Comparison of ENCODE assay signal across 2 cellular contexts in genomic region chr17:18379246-18380146, GRCh38.
TF ChIP-seq lines count a peak whose summit lies in the region.

No MANE protein-coding gene starts in this region.

TF ChIP-seq in HCT116, 20 proteins besides CTCF, POLR2A, EP300 and RAD21:
- TF ChIP-seq ATF3 (IDR thresholded peaks at IDR 0.05): no peak
- TF ChIP-seq REST (IDR thresholded peaks at IDR 0.05; ENCODE audit: low read depth): no peak
- TF ChIP-seq ELF1 (IDR thresholded peaks at IDR 0.05; ENCODE audit: borderline replicate concordance, low read depth): no peak
- no peak for TF ChIP-seq ZNF274 (IDR thresholded peaks at IDR 0.05; ENCODE audit: low read depth, low read length)
- TF ChIP-seq MAX (IDR thresholded peaks at IDR 0.05): no peak
- no peak for TF ChIP-seq SIN3A (IDR thresholded peaks at IDR 0.05; ENCODE audit: low read depth)
- no peak for TF ChIP-seq SP1 (IDR thresholded peaks at IDR 0.05; ENCODE audit: low read depth)
- TF ChIP-seq POLR2AphosphoS5 (IDR thresholded peaks at IDR 0.05; ENCODE audit: low read depth, low read length): no peak
- no peak for TF ChIP-seq ZFX (IDR thresholded peaks at IDR 0.05)
- no peak for TF ChIP-seq EZH2 (IDR thresholded peaks at IDR 0.05)
- TF ChIP-seq FOSL1 (IDR thresholded peaks at IDR 0.05; ENCODE audit: low read depth): no peak
- no peak for TF ChIP-seq CEBPB (IDR thresholded peaks at IDR 0.05; ENCODE audit: low read depth)
- TF ChIP-seq JUND (IDR thresholded peaks at IDR 0.05): no peak
- no peak for TF ChIP-seq TCF7L2 (IDR thresholded peaks at IDR 0.05; ENCODE audit: borderline replicate concordance, extremely low read depth, insufficient read depth, insufficient read length)
- TF ChIP-seq CBX3 (IDR thresholded peaks at IDR 0.05; ENCODE audit: low read depth): no peak
- no peak for TF ChIP-seq SRF (IDR thresholded peaks at IDR 0.05; ENCODE audit: low read depth)

TF ChIP-seq in K562, 482 proteins besides CTCF, POLR2A, EP300 and RAD21:
- no peak for TF ChIP-seq ZNF445 (CRISPR knock-in tag; IDR thresholded peaks at IDR 0.05; ENCODE audit: low read depth)
- TF ChIP-seq SMARCA5 (IDR thresholded peaks at IDR 0.05): peak; percentile 71; the same call in 1 of the 2 replicates
- no peak for TF ChIP-seq NEUROD1 (IDR thresholded peaks at IDR 0.05; ENCODE audit: borderline replicate concordance, low read depth, low read length, partially characterized antibody)
- peak; percentile 90 for TF ChIP-seq BCOR (IDR thresholded peaks at IDR 0.05)
- TF ChIP-seq CBX1 (IDR thresholded peaks at IDR 0.05; ENCODE audit: low read depth): 0 out of 2 replicates have a peak, but pooled peaks have one; percentile 31
- no peak for TF ChIP-seq MEIS2 (IDR thresholded peaks at IDR 0.05; ENCODE audit: partially characterized antibody)
- no peak for TF ChIP-seq TFAP4 (CRISPR knock-in tag; IDR thresholded peaks at IDR 0.05; ENCODE audit: borderline replicate concordance)
- peak; percentile 88 for TF ChIP-seq RBM25 (IDR thresholded peaks at IDR 0.05; ENCODE audit: low read depth, low read length, severe bottlenecking)
- TF ChIP-seq ZFP36 (IDR thresholded peaks at IDR 0.05; ENCODE audit: low read depth, low read length, partially characterized antibody): peak; percentile 92
- no peak for TF ChIP-seq ZNF217 (CRISPR knock-in tag; IDR thresholded peaks at IDR 0.05)
- TF ChIP-seq ZBTB8A (IDR thresholded peaks at IDR 0.05; ENCODE audit: partially characterized antibody): no peak
- no peak for TF ChIP-seq ZBTB1 (CRISPR knock-in tag; IDR thresholded peaks at IDR 0.05; ENCODE audit: borderline replicate concordance, low read depth)
- TF ChIP-seq ADNP (tag; IDR thresholded peaks at IDR 0.05): peak; percentile 66; the same call in 1 of the 2 replicates
- no peak for TF ChIP-seq NBN (IDR thresholded peaks at IDR 0.05; ENCODE audit: low read depth)
- TF ChIP-seq KDM1A (IDR thresholded peaks at IDR 0.05): peak in 1 of 2 experiments; percentile 55; a peak in 1 of 4 replicates
- no peak for TF ChIP-seq PREB (CRISPR knock-in tag; IDR thresholded peaks at IDR 0.05)
- TF ChIP-seq PTBP1 (IDR thresholded peaks at IDR 0.05; ENCODE audit: low read depth, low read length): 0 out of 2 replicates have a peak, but pooled peaks have one; percentile 32
TF ChIP-seq in K562: peak in this region for 8.
